1 cellular context compared by ENCODE assay signal in the genomic region with DNA sequence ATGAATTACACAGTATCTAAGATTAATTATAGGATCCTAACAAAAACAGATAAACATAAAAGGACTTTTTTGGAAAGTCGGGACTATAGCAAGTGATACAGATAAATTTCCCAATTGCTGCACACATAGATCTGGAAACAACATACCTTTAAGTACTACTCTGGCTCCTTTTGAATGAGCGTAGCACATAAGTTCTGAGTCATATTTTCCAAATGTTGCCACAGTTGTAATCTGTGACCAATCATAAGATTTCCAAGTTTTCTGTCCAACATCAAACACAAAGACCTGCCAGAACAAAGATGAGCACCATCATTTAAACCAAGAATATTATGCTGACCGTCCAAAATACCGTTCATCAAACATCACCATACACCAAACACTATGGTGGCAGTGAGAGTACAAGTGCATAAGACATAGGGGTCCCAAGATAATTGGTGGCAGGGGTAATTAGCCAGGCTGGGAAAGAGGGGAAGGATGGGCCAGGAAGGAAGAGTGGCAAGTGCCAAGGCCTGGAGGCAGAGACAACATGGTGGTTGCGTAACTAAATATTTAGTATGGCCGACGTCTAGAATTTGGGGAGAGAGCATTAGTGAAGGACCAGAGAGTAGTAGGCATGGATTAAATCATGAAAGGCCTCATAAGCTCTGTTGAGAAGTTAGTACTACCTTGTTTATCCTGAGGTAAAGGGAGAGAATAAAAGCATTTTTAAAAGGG.
TF ChIP-seq lines count a peak whose summit lies in the region.

No MANE protein-coding gene starts in this region.

TF ChIP-seq in K562, 482 proteins besides CTCF, POLR2A, EP300 and RAD21:
- TF ChIP-seq, protein P1, sequence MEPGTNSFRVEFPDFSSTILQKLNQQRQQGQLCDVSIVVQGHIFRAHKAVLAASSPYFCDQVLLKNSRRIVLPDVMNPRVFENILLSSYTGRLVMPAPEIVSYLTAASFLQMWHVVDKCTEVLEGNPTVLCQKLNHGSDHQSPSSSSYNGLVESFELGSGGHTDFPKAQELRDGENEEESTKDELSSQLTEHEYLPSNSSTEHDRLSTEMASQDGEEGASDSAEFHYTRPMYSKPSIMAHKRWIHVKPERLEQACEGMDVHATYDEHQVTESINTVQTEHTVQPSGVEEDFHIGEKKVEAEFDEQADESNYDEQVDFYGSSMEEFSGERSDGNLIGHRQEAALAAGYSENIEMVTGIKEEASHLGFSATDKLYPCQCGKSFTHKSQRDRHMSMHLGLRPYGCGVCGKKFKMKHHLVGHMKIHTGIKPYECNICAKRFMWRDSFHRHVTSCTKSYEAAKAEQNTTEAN (CRISPR knock-in tag; IDR thresholded peaks at IDR 0.05): no peak
- TF ChIP-seq, protein P2, sequence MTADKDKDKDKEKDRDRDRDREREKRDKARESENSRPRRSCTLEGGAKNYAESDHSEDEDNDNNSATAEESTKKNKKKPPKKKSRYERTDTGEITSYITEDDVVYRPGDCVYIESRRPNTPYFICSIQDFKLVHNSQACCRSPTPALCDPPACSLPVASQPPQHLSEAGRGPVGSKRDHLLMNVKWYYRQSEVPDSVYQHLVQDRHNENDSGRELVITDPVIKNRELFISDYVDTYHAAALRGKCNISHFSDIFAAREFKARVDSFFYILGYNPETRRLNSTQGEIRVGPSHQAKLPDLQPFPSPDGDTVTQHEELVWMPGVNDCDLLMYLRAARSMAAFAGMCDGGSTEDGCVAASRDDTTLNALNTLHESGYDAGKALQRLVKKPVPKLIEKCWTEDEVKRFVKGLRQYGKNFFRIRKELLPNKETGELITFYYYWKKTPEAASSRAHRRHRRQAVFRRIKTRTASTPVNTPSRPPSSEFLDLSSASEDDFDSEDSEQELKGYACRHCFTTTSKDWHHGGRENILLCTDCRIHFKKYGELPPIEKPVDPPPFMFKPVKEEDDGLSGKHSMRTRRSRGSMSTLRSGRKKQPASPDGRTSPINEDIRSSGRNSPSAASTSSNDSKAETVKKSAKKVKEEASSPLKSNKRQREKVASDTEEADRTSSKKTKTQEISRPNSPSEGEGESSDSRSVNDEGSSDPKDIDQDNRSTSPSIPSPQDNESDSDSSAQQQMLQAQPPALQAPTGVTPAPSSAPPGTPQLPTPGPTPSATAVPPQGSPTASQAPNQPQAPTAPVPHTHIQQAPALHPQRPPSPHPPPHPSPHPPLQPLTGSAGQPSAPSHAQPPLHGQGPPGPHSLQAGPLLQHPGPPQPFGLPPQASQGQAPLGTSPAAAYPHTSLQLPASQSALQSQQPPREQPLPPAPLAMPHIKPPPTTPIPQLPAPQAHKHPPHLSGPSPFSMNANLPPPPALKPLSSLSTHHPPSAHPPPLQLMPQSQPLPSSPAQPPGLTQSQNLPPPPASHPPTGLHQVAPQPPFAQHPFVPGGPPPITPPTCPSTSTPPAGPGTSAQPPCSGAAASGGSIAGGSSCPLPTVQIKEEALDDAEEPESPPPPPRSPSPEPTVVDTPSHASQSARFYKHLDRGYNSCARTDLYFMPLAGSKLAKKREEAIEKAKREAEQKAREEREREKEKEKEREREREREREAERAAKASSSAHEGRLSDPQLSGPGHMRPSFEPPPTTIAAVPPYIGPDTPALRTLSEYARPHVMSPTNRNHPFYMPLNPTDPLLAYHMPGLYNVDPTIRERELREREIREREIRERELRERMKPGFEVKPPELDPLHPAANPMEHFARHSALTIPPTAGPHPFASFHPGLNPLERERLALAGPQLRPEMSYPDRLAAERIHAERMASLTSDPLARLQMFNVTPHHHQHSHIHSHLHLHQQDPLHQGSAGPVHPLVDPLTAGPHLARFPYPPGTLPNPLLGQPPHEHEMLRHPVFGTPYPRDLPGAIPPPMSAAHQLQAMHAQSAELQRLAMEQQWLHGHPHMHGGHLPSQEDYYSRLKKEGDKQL (CRISPR knock-in tag; IDR thresholded peaks at IDR 0.05; ENCODE audit: borderline replicate concordance): no peak
- TF ChIP-seq, protein P3, sequence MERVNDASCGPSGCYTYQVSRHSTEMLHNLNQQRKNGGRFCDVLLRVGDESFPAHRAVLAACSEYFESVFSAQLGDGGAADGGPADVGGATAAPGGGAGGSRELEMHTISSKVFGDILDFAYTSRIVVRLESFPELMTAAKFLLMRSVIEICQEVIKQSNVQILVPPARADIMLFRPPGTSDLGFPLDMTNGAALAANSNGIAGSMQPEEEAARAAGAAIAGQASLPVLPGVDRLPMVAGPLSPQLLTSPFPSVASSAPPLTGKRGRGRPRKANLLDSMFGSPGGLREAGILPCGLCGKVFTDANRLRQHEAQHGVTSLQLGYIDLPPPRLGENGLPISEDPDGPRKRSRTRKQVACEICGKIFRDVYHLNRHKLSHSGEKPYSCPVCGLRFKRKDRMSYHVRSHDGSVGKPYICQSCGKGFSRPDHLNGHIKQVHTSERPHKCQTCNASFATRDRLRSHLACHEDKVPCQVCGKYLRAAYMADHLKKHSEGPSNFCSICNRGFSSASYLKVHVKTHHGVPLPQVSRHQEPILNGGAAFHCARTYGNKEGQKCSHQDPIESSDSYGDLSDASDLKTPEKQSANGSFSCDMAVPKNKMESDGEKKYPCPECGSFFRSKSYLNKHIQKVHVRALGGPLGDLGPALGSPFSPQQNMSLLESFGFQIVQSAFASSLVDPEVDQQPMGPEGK (CRISPR knock-in tag; IDR thresholded peaks at IDR 0.05; ENCODE audit: borderline replicate concordance): no peak
- TF ChIP-seq CEBPB (tag; IDR thresholded peaks at IDR 0.05) (peak; percentile 75), FOSL1 (tag; conservative IDR thresholded peaks at IDR 0.05) (peak; percentile 50), PHTF2 (CRISPR knock-in tag; IDR thresholded peaks at IDR 0.05) (no peak), ZNF316 (IDR thresholded peaks at IDR 0.05) (peak; percentile 80), MIER1 (IDR thresholded peaks at IDR 0.05; ENCODE audit: low read depth) (no peak), CEBPG (CRISPR knock-in tag; IDR thresholded peaks at IDR 0.05) (0 out of 2 replicates have a peak, but pooled peaks have one; percentile 9), CEBPG (tag; conservative IDR thresholded peaks at IDR 0.05 in 1 of 2, IDR thresholded peaks at IDR 0.05 in 1 of 2) (peak in 1 of 2 experiments; percentile 52; a peak in 2 of 4 replicates), KLF6 (CRISPR knock-in tag; IDR thresholded peaks at IDR 0.05; ENCODE audit: borderline replicate concordance) (no peak), C11orf30 (IDR thresholded peaks at IDR 0.05; ENCODE audit: low read depth) (peak; percentile 70; the same call in 1 of the 2 replicates)
- TF ChIP-seq, protein P4, sequence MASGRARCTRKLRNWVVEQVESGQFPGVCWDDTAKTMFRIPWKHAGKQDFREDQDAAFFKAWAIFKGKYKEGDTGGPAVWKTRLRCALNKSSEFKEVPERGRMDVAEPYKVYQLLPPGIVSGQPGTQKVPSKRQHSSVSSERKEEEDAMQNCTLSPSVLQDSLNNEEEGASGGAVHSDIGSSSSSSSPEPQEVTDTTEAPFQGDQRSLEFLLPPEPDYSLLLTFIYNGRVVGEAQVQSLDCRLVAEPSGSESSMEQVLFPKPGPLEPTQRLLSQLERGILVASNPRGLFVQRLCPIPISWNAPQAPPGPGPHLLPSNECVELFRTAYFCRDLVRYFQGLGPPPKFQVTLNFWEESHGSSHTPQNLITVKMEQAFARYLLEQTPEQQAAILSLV (tag; IDR thresholded peaks at IDR 0.05): peak; percentile 16; the same call in 1 of the 2 replicates
- TF ChIP-seq, protein P5, sequence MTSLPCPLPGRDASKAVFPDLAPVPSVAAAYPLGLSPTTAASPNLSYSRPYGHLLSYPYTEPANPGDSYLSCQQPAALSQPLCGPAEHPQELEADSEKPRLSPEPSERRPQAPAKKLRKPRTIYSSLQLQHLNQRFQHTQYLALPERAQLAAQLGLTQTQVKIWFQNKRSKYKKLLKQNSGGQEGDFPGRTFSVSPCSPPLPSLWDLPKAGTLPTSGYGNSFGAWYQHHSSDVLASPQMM (CRISPR knock-in tag; IDR thresholded peaks at IDR 0.05): no peak
